In genomic region chr7:115005241-115005640, GRCh38 we compare ENCODE assay signal across 20 cellular contexts.
DNase-seq lines count a peak whose midpoint lies in the region; ATAC-seq and TF ChIP-seq lines count a peak whose summit lies in the region.
"Had no signal": no experiment of that assay in that cellular context is flagged by ENCODE, and none has a peak within 500 bp of the region (broad histone marks: within the 10 kb centered on the region; RNA-seq: fewer than 3 reads in every experiment).

No MANE protein-coding gene starts in this region.

- H3K4me3 Mint-ChIP-seq in T-helper 2 cell treated with Interferon-gamma antibody and Interleukin-4, amounts not matched to agents 5 μg/mL and 100 μg/mL, for 36 hours = no peak overlapping the region
- H3K4me3 Mint-ChIP-seq in nephron progenitor cell = no peak overlapping the region
- H3K4me3 Mint-ChIP-seq: brain; T-helper 1 cell treated with Interleukin-12 subunit alpha and Interleukin-12 subunit beta and Interleukin-4 antibody, amounts not matched to agents 30 μg/mL and 1 μg/mL, for 36 hours had no signal

- no peaks in the 10 kb centered on the region for H3K9me3 Mint-ChIP-seq in T-helper 2 cell treated with Interferon-gamma antibody and Interleukin-4, amounts not matched to agents 5 μg/mL and 100 μg/mL, for 36 hours
- no peaks in the 10 kb centered on the region for H3K9me3 Mint-ChIP-seq in nephron progenitor cell
- H3K9me3 Mint-ChIP-seq: brain; naive B cell; T-helper 1 cell treated with Interleukin-12 subunit alpha and Interleukin-12 subunit beta and Interleukin-4 antibody, amounts not matched to agents 30 μg/mL and 1 μg/mL, for 36 hours had no signal

- peak overlapping the region; percentile 38 for H3K27ac ChIP-seq in HUES48 (ENCODE audit: low read depth, low read length)
- H3K27ac ChIP-seq: heart right ventricle, HL-60 had no signal

- peaks cover 52% of the 10 kb centered on the region for H3K4me1 ChIP-seq in HUES48 (ENCODE audit: control insufficient read depth, insufficient read depth, low read length)

- no peak for TF ChIP-seq CTCF in nephron progenitor cell (IDR thresholded peaks at IDR 0.05)

- no peak overlapping the region for H3K4me3 ChIP-seq in HUES48 (ENCODE audit: low read depth, low read length)
- H3K4me3 ChIP-seq: heart right ventricle, uterus had no signal

- H3K27ac Mint-ChIP-seq in T-helper 2 cell treated with Interferon-gamma antibody and Interleukin-4, amounts not matched to agents 5 μg/mL and 100 μg/mL, for 36 hours = peak overlapping the region; percentile 50
- H3K27ac Mint-ChIP-seq in nephron progenitor cell = peak overlapping the region; percentile 44
- H3K27ac Mint-ChIP-seq: T-helper 1 cell treated with Interleukin-12 subunit alpha and Interleukin-12 subunit beta and Interleukin-4 antibody, amounts not matched to agents 30 μg/mL and 1 μg/mL, for 36 hours had no signal

- peaks cover 15% of the 10 kb centered on the region for H3K27me3 ChIP-seq in HUES48 (ENCODE audit: control insufficient read depth, insufficient read depth, low read length)
- H3K27me3 ChIP-seq: heart right ventricle, uterus had no signal

- no peaks in the 10 kb centered on the region for H3K27me3 Mint-ChIP-seq in T-helper 2 cell treated with Interferon-gamma antibody and Interleukin-4, amounts not matched to agents 5 μg/mL and 100 μg/mL, for 36 hours (ENCODE audit: low read depth)
- H3K27me3 Mint-ChIP-seq in nephron progenitor cell (ENCODE audit: low read depth, poor library complexity) = no peaks in the 10 kb centered on the region
- H3K27me3 Mint-ChIP-seq: naive B cell had no signal

- H3K9me3 ChIP-seq in HUES48 (ENCODE audit: control insufficient read depth, insufficient read depth, low read length) = no peaks in the 10 kb centered on the region
- H3K9me3 ChIP-seq: heart right ventricle, uterus had no signal

- peaks cover 64% of the 10 kb centered on the region for H3K36me3 Mint-ChIP-seq in T-helper 2 cell treated with Interferon-gamma antibody and Interleukin-4, amounts not matched to agents 5 μg/mL and 100 μg/mL, for 36 hours (ENCODE audit: low read depth)
- H3K36me3 Mint-ChIP-seq in nephron progenitor cell (ENCODE audit: low read depth) = no peaks in the 10 kb centered on the region
- H3K36me3 Mint-ChIP-seq: brain had no signal

- DNase-seq in T-helper 2 cell treated with Interferon-gamma antibody and Interleukin-4, amounts not matched to agents 5 μg/mL and 100 μg/mL, for 36 hours (ENCODE audit: low spot score) = no peak
- DNase-seq in T-helper 2 cell (no peak), NCI-H748 treated with DMSO at 0.1 percent for 48 hours (lab: John Stamatoyannopoulos, UW) (peak; percentile 61), nephron progenitor cell (no peak), NCI-H146 treated with DMSO at 0.1 percent for 48 hours (lab: John Stamatoyannopoulos, UW; ENCODE audit: unreplicated experiment) (no peak)
- no peak for DNase-seq in activated effector memory CD4-positive, alpha-beta T cell treated with anti-CD3 and anti-CD28 coated beads, Interleukin-2, amount 50 U/mL, for 16 hours
- DNase-seq: activated CD4-positive, alpha-beta T cell treated with anti-CD3 and anti-CD28 coated beads for 48 hours; heart right ventricle; left colon; naive B cell; NCI-H187 treated with DMSO at 0.1 percent for 48 hours; NCI-H510A; RPMI8226; uterus had no signal

- H3K36me3 ChIP-seq in HUES48 (ENCODE audit: control insufficient read depth, insufficient read depth, low read length) = no peaks in the 10 kb centered on the region
- H3K36me3 ChIP-seq: uterus had no signal

- no peak overlapping the region for H3K9ac ChIP-seq in HUES48 (ENCODE audit: low read depth, low read length)

- peaks cover 68% of the 10 kb centered on the region for H3K4me1 Mint-ChIP-seq in T-helper 2 cell treated with Interferon-gamma antibody and Interleukin-4, amounts not matched to agents 5 μg/mL and 100 μg/mL, for 36 hours (ENCODE audit: low read depth)
- peaks cover 40% of the 10 kb centered on the region for H3K4me1 Mint-ChIP-seq in nephron progenitor cell

- ATAC-seq in GM21367 (IDR thresholded peaks at IDR 0.05; ENCODE audit: unreplicated experiment) = no peak
- ATAC-seq: HCT116, heart right ventricle had no signal
